Comparison of ENCODE assay signal across 11 cellular contexts in genomic region chr20:401682-402495, GRCh38. TPM values are rescaled to one million over a fixed set of nuclear protein-coding genes. Genes with fewer than 3 reads are reported as not detected.
DNase-seq lines count a peak whose midpoint lies in the region; ATAC-seq and TF ChIP-seq lines count a peak whose summit lies in the region.
"Had no signal": no experiment of that assay in that cellular context is flagged by ENCODE, and none has a peak within 500 bp of the region (broad histone marks: within the 10 kb centered on the region; RNA-seq: fewer than 3 reads in every experiment).

No MANE protein-coding gene starts in this region.

- peaks cover 7 to 19% (median 15%) of the 10 kb centered on the region in 10 experiments for H3K4me1 ChIP-seq in BLaER1 treated with 17β-estradiol and CSF1 and Interleukin-3, amounts not matched to agents 10 nM and 100 nM
- H3K4me1 ChIP-seq in RWPE2 (ENCODE audit: insufficient read depth, poor library complexity, severe bottlenecking) (peaks cover 25% of the 10 kb centered on the region), vagina (peaks cover 2% of the 10 kb centered on the region)

- TF ChIP-seq CTCF in RWPE2 (IDR thresholded peaks at IDR 0.05; ENCODE audit: poor library complexity, severe bottlenecking) = no peak
- no peak for TF ChIP-seq CTCF in foreskin fibroblast (IDR thresholded peaks at IDR 0.05; ENCODE audit: low read depth, low read length)
- no peak for TF ChIP-seq CTCF in vagina (IDR thresholded peaks at IDR 0.05)

- H3K9me3 ChIP-seq in BLaER1 treated with 17β-estradiol and CSF1 and Interleukin-3, amounts not matched to agents 10 nM and 100 nM (replicated peaks in 1 of 11) = peaks cover 0 to 6% (median 5%) of the 10 kb centered on the region in 11 experiments; a peak in 7 of 22 replicates
- peaks cover 2% of the 10 kb centered on the region for H3K9me3 ChIP-seq in RWPE2 (ENCODE audit: severe bottlenecking)
- no peaks in the 10 kb centered on the region for H3K9me3 ChIP-seq in vagina
- H3K9me3 ChIP-seq: thoracic aorta had no signal

- intact Hi-C loops in vagina (cut with DNase I) = loop anchor here (10.0 kb wide), 1 partner anchor 57 kb away; the partner anchor contains the start of gene NRSN2

- no peak overlapping the region for H3K27ac ChIP-seq in BLaER1 treated with 17β-estradiol and CSF1 and Interleukin-3, amounts not matched to agents 10 nM and 100 nM
- H3K27ac ChIP-seq in RWPE2 (ENCODE audit: poor library complexity, severe bottlenecking) (peak overlapping the region; percentile 96), vagina (no peak overlapping the region)
- H3K27ac ChIP-seq: thoracic aorta had no signal

- H4K20me1 ChIP-seq in BLaER1 treated with 17β-estradiol and CSF1 and Interleukin-3, amounts not matched to agents 10 nM and 100 nM = peaks cover 3 to 29% (median 11%) of the 10 kb centered on the region in 11 experiments; a peak in 19 of 22 replicates

- peak overlapping the region; percentile 4 to 61 (median 35); a peak in 19 of 22 replicates for H3K4me2 ChIP-seq in BLaER1 treated with 17β-estradiol and CSF1 and Interleukin-3, amounts not matched to agents 10 nM and 100 nM

- H3K36me3 ChIP-seq in BLaER1 treated with 17β-estradiol and CSF1 and Interleukin-3, amounts not matched to agents 10 nM and 100 nM = peaks cover 17 to 24% (median 19%) of the 10 kb centered on the region in 11 experiments
- H3K36me3 ChIP-seq in RWPE2 (ENCODE audit: low read depth) = peaks cover 18% of the 10 kb centered on the region
- H3K36me3 ChIP-seq in vagina = peaks cover 0 to 3% of the 10 kb centered on the region in 2 donors

- peak; percentile 86 for ATAC-seq in RWPE2 (ENCODE audit: low read depth)

- no peak overlapping the region for H3K9ac ChIP-seq in BLaER1 treated with 17β-estradiol and CSF1 and Interleukin-3, amounts not matched to agents 10 nM and 100 nM

- H3K4me3 ChIP-seq in BLaER1 treated with 17β-estradiol and CSF1 and Interleukin-3, amounts not matched to agents 10 nM and 100 nM = no peak overlapping the region
- no peak overlapping the region for H3K4me3 ChIP-seq in RWPE2 (ENCODE audit: severe bottlenecking)
- no peak overlapping the region for H3K4me3 ChIP-seq in foreskin fibroblast (ENCODE audit: low read depth in 1 of 2, low read length in 2 of 2)
- no peak overlapping the region for H3K4me3 ChIP-seq in vagina
- H3K4me3 ChIP-seq: thoracic aorta had no signal

- DNase-seq in HS-5 (ENCODE audit: low read depth) = peak; percentile 78
- DNase-seq in RWPE2 (ENCODE audit: low spot score) = peak; percentile 80
- DNase-seq in foreskin fibroblast = peak; percentile 27 to 85
- DNase-seq in vagina (ENCODE audit: extremely low spot score in 2 of 2) = no peak
- no peak for DNase-seq in NCI-H82 treated with DMSO at 0.1 percent for 48 hours (lab: John Stamatoyannopoulos, UW; ENCODE audit: unreplicated experiment)
- DNase-seq in NCI-H1417 treated with DMSO at 0.1 percent for 48 hours (lab: John Stamatoyannopoulos, UW) = no peak
- DNase-seq in NCI-H82 (lab: John Stamatoyannopoulos, UW) = no peak
- DNase-seq: activated CD4-positive, alpha-beta T cell treated with anti-CD3 and anti-CD28 coated beads, Interleukin-2, amount 10 ng/mL, durations not matched to agents 7 days and 5 days; NCI-H446 treated with DMSO at 0.1 percent for 48 hours had no signal

- TF ChIP-seq POLR2A in vagina (IDR thresholded peaks at IDR 0.05) = no peak

- H3K27me3 ChIP-seq in BLaER1 treated with 17β-estradiol and CSF1 and Interleukin-3, amounts not matched to agents 10 nM and 100 nM = no peaks in the 10 kb centered on the region
- H3K27me3 ChIP-seq in RWPE2 (ENCODE audit: insufficient read depth, poor library complexity, severe bottlenecking) = no peaks in the 10 kb centered on the region
- no peaks in the 10 kb centered on the region for H3K27me3 ChIP-seq in vagina

RNA-seq across cellular contexts. Expression of gene RBCK1, which starts 6.2 kb away (rescaled TPM):
- 67.0 TPM for total RNA-seq in vagina

RNA-seq across cellular contexts. Expression of gene TRIB3, which starts 21.3 kb away (rescaled TPM):
- total RNA-seq in vagina = 15.7 TPM

RNA-seq across cellular contexts. Expression of gene NRSN2, which starts 55.0 kb away (rescaled TPM):
- total RNA-seq in vagina = 21.6 TPM

Comparison
In these comparisons a context has a peak if more than half of its experiments do, and no peak if none do; other contexts are left out.
1. DNase-seq: peak in HS-5 (single experiment), RWPE2 (single experiment) and foreskin fibroblast (2 of 2); none in vagina (0 of 2), NCI-H82 treated with DMSO at 0.1 percent for 48 hours (single experiment), NCI-H1417 treated with DMSO at 0.1 percent for 48 hours (single experiment) and NCI-H82 (single experiment).